Comparison of ENCODE assay signal across 10 cellular contexts in the genomic region with DNA sequence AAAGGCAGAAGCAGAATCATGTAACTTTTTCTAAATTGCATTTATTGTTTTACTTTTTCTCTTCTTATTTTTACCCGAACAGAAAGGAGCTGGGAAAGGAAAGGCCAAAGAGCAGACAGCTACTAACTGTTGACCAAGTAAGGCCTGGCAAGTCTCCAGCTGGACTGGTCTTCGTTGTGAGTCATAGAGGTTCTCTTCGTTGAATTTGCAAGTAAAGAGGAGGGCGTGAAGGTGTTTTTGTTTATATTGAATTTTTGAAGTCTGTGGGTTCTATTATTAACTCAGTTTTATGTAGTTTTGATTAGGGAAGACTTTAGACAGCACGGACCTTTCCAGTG.
DNase-seq lines count a peak whose midpoint lies in the region; ATAC-seq and TF ChIP-seq lines count a peak whose summit lies in the region.
"Had no signal": no experiment of that assay in that cellular context is flagged by ENCODE, and none has a peak within 500 bp of the region (broad histone marks: within the 10 kb centered on the region; RNA-seq: fewer than 3 reads in every experiment).

No MANE protein-coding gene starts in this region.

- no peak overlapping the region for H3K4me3 ChIP-seq in right atrium auricular region
- no peak overlapping the region for H3K4me3 ChIP-seq in thoracic aorta

- DNase-seq in HK-2 (ENCODE audit: unreplicated experiment) (peak; percentile 13), SW480 (ENCODE audit: low spot score) (peak; percentile 11), right atrium auricular region (ENCODE audit: low spot score) (peak; percentile 69), thoracic aorta (ENCODE audit: low spot score) (peak; percentile 5), T-helper 2 cell (no peak), NCI-H1105 (lab: John Stamatoyannopoulos, UW) (no peak), AG20443 (ENCODE audit: low spot score) (no peak)
- DNase-seq: activated gamma-delta T cell; effector CD8-positive, alpha-beta T cell; trophoblast cell had no signal

- H3K27ac ChIP-seq in right atrium auricular region (no peak overlapping the region), thoracic aorta (no peak overlapping the region)

- no peak for ATAC-seq in thoracic aorta (ENCODE audit: insufficient number of reproducible peaks, low FRiP score, low read depth)

- no peaks in the 10 kb centered on the region for H3K36me3 ChIP-seq in right atrium auricular region
- no peaks in the 10 kb centered on the region for H3K36me3 ChIP-seq in thoracic aorta

- H3K27me3 ChIP-seq in right atrium auricular region: no peaks in the 10 kb centered on the region
- H3K27me3 ChIP-seq in thoracic aorta (replicated peaks; ENCODE audit: insufficient read depth): no peaks in the 10 kb centered on the region

- H3K4me1 ChIP-seq in right atrium auricular region: no peaks in the 10 kb centered on the region
- H3K4me1 ChIP-seq in thoracic aorta (ENCODE audit: control insufficient read depth in 1 of 2, low read depth in 2 of 2): no peaks in the 10 kb centered on the region

- no peak for TF ChIP-seq CTCF in right atrium auricular region (IDR thresholded peaks at IDR 0.05)
- TF ChIP-seq CTCF in thoracic aorta (IDR thresholded peaks at IDR 0.05): no peak

- peaks cover 0 to 13% of the 10 kb centered on the region in 2 donors for H3K9me3 ChIP-seq in right atrium auricular region
- H3K9me3 ChIP-seq in thoracic aorta: no peaks in the 10 kb centered on the region

Comparison
In these comparisons a context has a peak if more than half of its experiments do, and no peak if none do; other contexts are left out.
1. DNase-seq: peak in HK-2 (single experiment), SW480 (single experiment), right atrium auricular region (single experiment) and thoracic aorta (single experiment); none in T-helper 2 cell (0 of 5), NCI-H1105 (single experiment) and AG20443 (single experiment).